Comparison of ENCODE assay signal across 8 cellular contexts in the genomic region with DNA sequence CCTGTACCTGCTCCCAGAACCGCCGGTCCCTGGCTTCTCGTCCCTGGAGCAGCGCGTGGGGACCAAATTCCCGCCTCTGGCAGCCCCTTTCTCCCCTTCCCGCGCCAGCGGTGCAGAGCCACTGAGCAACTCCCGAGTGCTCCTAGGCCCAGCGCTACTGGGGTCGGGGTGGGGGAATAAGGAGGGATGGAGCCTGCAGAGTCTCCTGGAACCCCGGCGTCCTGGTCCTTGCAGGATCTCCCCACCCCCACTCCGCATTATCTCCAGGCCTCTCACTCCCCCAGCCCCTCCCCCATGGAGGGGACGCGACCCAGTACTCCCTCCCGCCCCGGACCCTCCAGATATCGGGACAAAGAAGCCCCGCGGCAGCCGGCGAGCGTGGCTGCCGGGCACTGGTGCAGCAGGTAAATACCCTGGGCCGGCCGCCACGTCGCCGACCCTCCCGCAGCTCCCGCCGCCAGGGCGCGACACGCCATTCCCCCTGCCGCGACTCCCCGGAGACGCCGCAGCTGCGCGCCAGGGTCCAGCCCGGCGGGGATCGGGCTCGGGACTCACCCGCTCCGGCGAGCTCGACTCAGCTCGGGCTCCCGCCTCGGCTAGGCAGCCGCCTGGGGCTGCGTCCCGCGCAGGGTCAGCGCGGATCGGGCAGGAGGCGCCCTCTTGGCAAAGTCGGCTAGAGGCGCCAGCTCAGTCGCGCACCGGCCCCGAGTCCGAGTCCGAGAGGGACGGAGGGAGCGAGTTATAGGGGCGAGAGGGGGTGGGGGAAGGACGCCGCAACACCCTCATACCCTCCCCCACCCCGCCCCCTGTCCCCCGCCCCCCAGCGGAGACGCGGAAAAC. TPM values are rescaled to one million over a fixed set of nuclear protein-coding genes. Genes with fewer than 3 reads are reported as not detected.
DNase-seq lines count a peak whose midpoint lies in the region; ATAC-seq and TF ChIP-seq lines count a peak whose summit lies in the region.

No MANE protein-coding gene starts in this region.

- 2% methylated on average over 80 to 81 of the region's 81 CpGs for WGBS in heart right ventricle, 2 donors

- DNase-seq in activated naive CD4-positive, alpha-beta T cell treated with anti-CD3 and anti-CD28 coated beads for 36 hours: peak; percentile 18
- DNase-seq in activated naive CD4-positive, alpha-beta T cell treated with anti-CD3 and anti-CD28 coated beads, Interleukin-2, amount 10 ng/mL, durations not matched to agents 7 days and 5 days: no peak
- no peak for DNase-seq in activated T-cell treated with anti-CD3 and anti-CD28 coated beads, Interleukin-2, amount 50 U/mL, for 4 hours
- peak; percentile 10 to 49 for DNase-seq in heart right ventricle
- peak; percentile 1 for DNase-seq in retinal pigment epithelial cell (ENCODE audit: low read depth)
- no peak for DNase-seq in mesenteric fat pad (ENCODE audit: low spot score)

- H3K27me3 Mint-ChIP-seq in activated naive CD4-positive, alpha-beta T cell treated with anti-CD3 and anti-CD28 coated beads for 36 hours (ENCODE audit: low read depth): peaks cover 52% of the 10 kb centered on the region
- H3K27me3 Mint-ChIP-seq in activated naive CD4-positive, alpha-beta T cell treated with anti-CD3 and anti-CD28 coated beads, Interleukin-2, amount 10 ng/mL, durations not matched to agents 7 days and 5 days: peaks cover 98% of the 10 kb centered on the region
- peaks cover 71% of the 10 kb centered on the region for H3K27me3 Mint-ChIP-seq in activated T-cell treated with anti-CD3 and anti-CD28 coated beads, Interleukin-2, amount 50 U/mL, for 4 hours (ENCODE audit: low read depth)

- peak overlapping the region; percentile 19 for H3K4me3 Mint-ChIP-seq in activated naive CD4-positive, alpha-beta T cell treated with anti-CD3 and anti-CD28 coated beads for 36 hours
- no peak overlapping the region for H3K4me3 Mint-ChIP-seq in activated naive CD4-positive, alpha-beta T cell treated with anti-CD3 and anti-CD28 coated beads, Interleukin-2, amount 10 ng/mL, durations not matched to agents 7 days and 5 days
- H3K4me3 Mint-ChIP-seq in activated T-cell treated with anti-CD3 and anti-CD28 coated beads, Interleukin-2, amount 50 U/mL, for 4 hours: peak overlapping the region; percentile 26

- no peak overlapping the region for H3K27ac ChIP-seq in heart right ventricle

- H3K9me3 Mint-ChIP-seq in activated naive CD4-positive, alpha-beta T cell treated with anti-CD3 and anti-CD28 coated beads for 36 hours: no peaks in the 10 kb centered on the region
- H3K9me3 Mint-ChIP-seq in activated naive CD4-positive, alpha-beta T cell treated with anti-CD3 and anti-CD28 coated beads, Interleukin-2, amount 10 ng/mL, durations not matched to agents 7 days and 5 days: no peaks in the 10 kb centered on the region
- H3K9me3 Mint-ChIP-seq in activated T-cell treated with anti-CD3 and anti-CD28 coated beads, Interleukin-2, amount 50 U/mL, for 4 hours: no peaks in the 10 kb centered on the region

- H3K4me1 Mint-ChIP-seq in activated naive CD4-positive, alpha-beta T cell treated with anti-CD3 and anti-CD28 coated beads for 36 hours (ENCODE audit: low read depth): peaks cover 11% of the 10 kb centered on the region
- peaks cover 8% of the 10 kb centered on the region for H3K4me1 Mint-ChIP-seq in activated naive CD4-positive, alpha-beta T cell treated with anti-CD3 and anti-CD28 coated beads, Interleukin-2, amount 10 ng/mL, durations not matched to agents 7 days and 5 days
- H3K4me1 Mint-ChIP-seq in activated T-cell treated with anti-CD3 and anti-CD28 coated beads, Interleukin-2, amount 50 U/mL, for 4 hours (ENCODE audit: low read depth): peaks cover 18% of the 10 kb centered on the region

- no peaks in the 10 kb centered on the region for H3K36me3 Mint-ChIP-seq in activated naive CD4-positive, alpha-beta T cell treated with anti-CD3 and anti-CD28 coated beads for 36 hours (ENCODE audit: low read depth)
- no peaks in the 10 kb centered on the region for H3K36me3 Mint-ChIP-seq in activated naive CD4-positive, alpha-beta T cell treated with anti-CD3 and anti-CD28 coated beads, Interleukin-2, amount 10 ng/mL, durations not matched to agents 7 days and 5 days
- H3K36me3 Mint-ChIP-seq in activated T-cell treated with anti-CD3 and anti-CD28 coated beads, Interleukin-2, amount 50 U/mL, for 4 hours (ENCODE audit: insufficient read depth): no peaks in the 10 kb centered on the region

- peaks cover 5 to 33% (median 24%) of the 10 kb centered on the region in 9 donors for H3K4me1 ChIP-seq in heart right ventricle

- H3K27me3 ChIP-seq in heart right ventricle: peaks cover 36 to 100% (median 97%) of the 10 kb centered on the region in 7 donors

- no peaks in the 10 kb centered on the region for H3K36me3 ChIP-seq in heart right ventricle

- peak overlapping the region; percentile 14 to 54 (median 51) for H3K4me3 ChIP-seq in heart right ventricle
- no peak overlapping the region for H3K4me3 ChIP-seq in retinal pigment epithelial cell (ENCODE audit: low read length)

- peak; percentile 38 to 42 for ATAC-seq in activated T-cell treated with anti-CD3 and anti-CD28 coated beads, Interleukin-2, amount 50 U/mL, for 4 hours
- ATAC-seq in heart right ventricle (peak; percentile 63 to 79 (median 71)), GM19035 (IDR thresholded peaks at IDR 0.05; ENCODE audit: unreplicated experiment) (no peak), GM21360 (IDR thresholded peaks at IDR 0.05; ENCODE audit: unreplicated experiment) (no peak)

- intact Hi-C loops in activated naive CD4-positive, alpha-beta T cell treated with anti-CD3 and anti-CD28 coated beads for 36 hours (cut with micrococcal nuclease): loop anchor here (10.0 kb wide), 1 partner anchor 178 kb away; the partner anchor contains the start of gene OLFML3
- intact Hi-C loops in heart right ventricle (cut with DNase I): loop anchor here in 1 of 10 donors (5.0 kb wide), 1 partner anchor 125 kb away; no protein-coding TSS in a partner anchor

- TF ChIP-seq CTCF in heart right ventricle (IDR thresholded peaks at IDR 0.05): peak in 3 of 9 donors; percentile 25 to 37 (median 29)
- no peak for TF ChIP-seq CTCF in retinal pigment epithelial cell (conservative IDR thresholded peaks at IDR 0.05; ENCODE audit: low read depth, low read length)

- CTCF ChIA-PET in activated naive CD4-positive, alpha-beta T cell treated with anti-CD3 and anti-CD28 coated beads for 36 hours (lab: Charles Lee): interaction anchor here (1.5 to 2.3 kb wide), 2 partner anchors 26 to 130 kb away, joined by 4 to 7 read pairs; no protein-coding TSS in a partner anchor
- CTCF ChIA-PET in activated naive CD4-positive, alpha-beta T cell treated with anti-CD3 and anti-CD28 coated beads, Interleukin-2, amount 10 ng/mL, durations not matched to agents 7 days and 5 days (lab: Charles Lee): no interaction called here

- H3K27ac Mint-ChIP-seq in activated naive CD4-positive, alpha-beta T cell treated with anti-CD3 and anti-CD28 coated beads for 36 hours: no peak overlapping the region
- H3K27ac Mint-ChIP-seq in activated naive CD4-positive, alpha-beta T cell treated with anti-CD3 and anti-CD28 coated beads, Interleukin-2, amount 10 ng/mL, durations not matched to agents 7 days and 5 days: no peak overlapping the region

- no peaks in the 10 kb centered on the region for H3K9me3 ChIP-seq in heart right ventricle

RNA-seq across cellular contexts. Expression of gene SYT6, which starts 1.2 kb away (rescaled TPM):
- total RNA-seq in activated naive CD4-positive, alpha-beta T cell treated with anti-CD3 and anti-CD28 coated beads for 36 hours: not detected
- total RNA-seq in activated T-cell treated with anti-CD3 and anti-CD28 coated beads, Interleukin-2, amount 50 U/mL, for 4 hours: not detected
- total RNA-seq in heart right ventricle: under 1 TPM in 1 of 10 donors, not detected in 9; 0.21 TPM
- polyA plus RNA-seq in heart right ventricle: not detected
- total RNA-seq in mesenteric fat pad: not detected

Comparison
In these comparisons a context has a peak if more than half of its experiments do, and no peak if none do; other contexts are left out.
1. DNase-seq: peak in activated naive CD4-positive, alpha-beta T cell treated with anti-CD3 and anti-CD28 coated beads for 36 hours (single experiment), heart right ventricle (2 of 2) and retinal pigment epithelial cell (single experiment); none in activated naive CD4-positive, alpha-beta T cell treated with anti-CD3 and anti-CD28 coated beads, Interleukin-2, amount 10 ng/mL, durations not matched to agents 7 days and 5 days (single experiment), activated T-cell treated with anti-CD3 and anti-CD28 coated beads, Interleukin-2, amount 50 U/mL, for 4 hours (single experiment) and mesenteric fat pad (single experiment).
2. ATAC-seq: peak in activated T-cell treated with anti-CD3 and anti-CD28 coated beads, Interleukin-2, amount 50 U/mL, for 4 hours (2 of 2) and heart right ventricle (8 of 8); none in GM19035 (single experiment) and GM21360 (single experiment).